ENCODE assay signal across 30 cellular contexts in the genomic region with DNA sequence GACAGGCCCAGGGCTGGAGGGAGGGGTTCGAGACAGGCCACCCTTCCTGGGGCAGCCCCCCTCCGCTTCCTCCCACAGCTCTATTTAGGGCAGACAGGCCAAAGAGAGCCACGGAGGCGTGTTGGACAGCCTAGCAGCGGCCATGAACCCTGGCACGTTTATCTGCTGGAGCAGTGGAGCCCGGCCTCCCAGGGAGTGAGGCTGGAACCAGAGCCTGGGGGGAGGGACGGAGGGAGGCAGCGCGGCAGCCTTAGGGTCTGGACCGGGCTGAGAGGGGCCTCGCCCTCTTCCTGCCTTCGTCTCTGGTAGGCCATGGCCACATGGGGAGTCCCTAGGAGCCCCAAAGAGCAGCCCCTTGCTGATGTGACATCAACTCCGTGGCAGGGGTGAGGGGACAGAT. TPM values are rescaled to one million over a fixed set of nuclear protein-coding genes. Genes with fewer than 3 reads are reported as not detected.
"Had no signal": no experiment of that assay in that cellular context is flagged by ENCODE, and none has a peak within 500 bp of the region (broad histone marks: within the 10 kb centered on the region; RNA-seq: fewer than 3 reads in every experiment).

No MANE protein-coding gene starts in this region.

- H3K36me3 Mint-ChIP-seq: activated CD8-positive, alpha-beta memory T cell treated with anti-CD3 and anti-CD28 coated beads, Interleukin-2, amount 10 ng/mL, durations not matched to agents 7 days and 5 days; activated naive CD4-positive, alpha-beta T cell treated with anti-CD3 and anti-CD28 coated beads, Interleukin-2, amount 50 U/mL, for 24 hours; brain; naive thymus-derived CD4-positive, alpha-beta T cell had no signal

- H3K4me1 Mint-ChIP-seq: activated CD4-positive, alpha-beta T cell treated with anti-CD3 and anti-CD28 coated beads, Interleukin-2, amount 10 ng/mL, durations not matched to agents 7 days and 5 days; activated CD8-positive, alpha-beta memory T cell treated with anti-CD3 and anti-CD28 coated beads, Interleukin-2, amount 10 ng/mL, durations not matched to agents 7 days and 5 days had no signal

- H3K4me3 ChIP-seq: hepatocyte, lung, tibial nerve had no signal

- H3K36me3 ChIP-seq: tibial nerve had no signal

- FAIRE-seq: endometrium had no signal

- H2AFZ ChIP-seq: hepatocyte had no signal

- DNase-seq: activated CD4-positive, alpha-beta T cell treated with anti-CD3 and anti-CD28 coated beads, Interleukin-2, amount 10 ng/mL, durations not matched to agents 7 days and 5 days; activated CD8-positive, alpha-beta memory T cell treated with anti-CD3 and anti-CD28 coated beads, Interleukin-2, amount 10 ng/mL, durations not matched to agents 7 days and 5 days; activated CD8-positive, alpha-beta T cell treated with anti-CD3 and anti-CD28 coated beads for 36 hours; activated gamma-delta T cell treated with Interleukin-2 at 50 U/mL for 16 hours; activated T-cell treated with anti-CD3 and anti-CD28 coated beads for 4 hours; effector CD4-positive, alpha-beta T cell; erythroblast; foreskin keratinocyte; naive thymus-derived CD4-positive, alpha-beta T cell; stimulated activated CD4-positive, alpha-beta T cell treated with anti-CD3 and anti-CD28 coated beads, Interleukin-12 subunit alpha, Interleukin-12 subunit beta, amount 100 ng/mL, for 4 hours; stimulated activated CD4-positive, alpha-beta T cell treated with anti-CD3 and anti-CD28 coated beads, Interleukin-4, amount 100 ng/mL, for 4 hours had no signal

- H3K79me2 ChIP-seq: hepatocyte had no signal

- H3K4me2 ChIP-seq: hepatocyte had no signal

- H3K4me3 Mint-ChIP-seq: activated CD4-positive, alpha-beta T cell treated with anti-CD3 and anti-CD28 coated beads, Interleukin-2, amount 10 ng/mL, durations not matched to agents 7 days and 5 days; activated CD8-positive, alpha-beta memory T cell treated with anti-CD3 and anti-CD28 coated beads, Interleukin-2, amount 10 ng/mL, durations not matched to agents 7 days and 5 days; activated CD8-positive, alpha-beta T cell treated with anti-CD3 and anti-CD28 coated beads for 36 hours; activated naive CD4-positive, alpha-beta T cell treated with anti-CD3 and anti-CD28 coated beads, Interleukin-2, amount 50 U/mL, for 24 hours; activated T-helper 1 cell treated with anti-CD3 and anti-CD28 coated beads, Interleukin-12 subunit alpha, Interleukin-12 subunit beta, Interleukin-2, Interleukin-4 antibody, amounts not matched to agents 30 ng/mL and 10 ng/mL and 1 ng/mL, durations not matched to agents 14 hours and 24 hours and 36 hours; dendritic cell treated with granulocyte-macrophage colony-stimulating factor and Interleukin-4, amounts not matched to agents 40 ng/mL and 50 ng/mL, for 4 days; neural crest cell; stimulated activated naive CD8-positive, alpha-beta T cell treated with anti-CD3 and anti-CD28 coated beads, Interleukin-15, Interleukin-2, amounts not matched to agents 100 ng/mL and 50 ng/mL, for 24 hours had no signal

- H3K9me3 ChIP-seq: tibial nerve had no signal

- H3K9me3 Mint-ChIP-seq: activated CD4-positive, alpha-beta T cell treated with anti-CD3 and anti-CD28 coated beads, Interleukin-2, amount 10 ng/mL, durations not matched to agents 7 days and 5 days; activated CD8-positive, alpha-beta T cell treated with anti-CD3 and anti-CD28 coated beads for 36 hours; activated naive CD4-positive, alpha-beta T cell treated with anti-CD3 and anti-CD28 coated beads, Interleukin-2, amount 50 U/mL, for 24 hours; activated T-helper 1 cell treated with anti-CD3 and anti-CD28 coated beads, Interleukin-12 subunit alpha, Interleukin-12 subunit beta, Interleukin-2, Interleukin-4 antibody, amounts not matched to agents 30 ng/mL and 10 ng/mL and 1 ng/mL, durations not matched to agents 14 hours and 24 hours and 36 hours; brain; dendritic cell treated with granulocyte-macrophage colony-stimulating factor and Interleukin-4, amounts not matched to agents 40 ng/mL and 50 ng/mL, for 4 days; neural crest cell; stimulated activated naive CD8-positive, alpha-beta T cell treated with anti-CD3 and anti-CD28 coated beads, Interleukin-15, Interleukin-2, amounts not matched to agents 100 ng/mL and 50 ng/mL, for 24 hours had no signal

- H3K27ac Mint-ChIP-seq: activated CD4-positive, alpha-beta T cell treated with anti-CD3 and anti-CD28 coated beads, Interleukin-2, amount 10 ng/mL, durations not matched to agents 7 days and 5 days; activated CD8-positive, alpha-beta memory T cell treated with anti-CD3 and anti-CD28 coated beads, Interleukin-2, amount 10 ng/mL, durations not matched to agents 7 days and 5 days; activated CD8-positive, alpha-beta T cell treated with anti-CD3 and anti-CD28 coated beads for 36 hours; activated naive CD4-positive, alpha-beta T cell treated with anti-CD3 and anti-CD28 coated beads, Interleukin-2, amount 50 U/mL, for 24 hours; activated T-helper 1 cell treated with anti-CD3 and anti-CD28 coated beads, Interleukin-12 subunit alpha, Interleukin-12 subunit beta, Interleukin-2, Interleukin-4 antibody, amounts not matched to agents 30 ng/mL and 10 ng/mL and 1 ng/mL, durations not matched to agents 14 hours and 24 hours and 36 hours; dendritic cell treated with granulocyte-macrophage colony-stimulating factor and Interleukin-4, amounts not matched to agents 40 ng/mL and 50 ng/mL, for 4 days; naive thymus-derived CD4-positive, alpha-beta T cell; stimulated activated naive CD8-positive, alpha-beta T cell treated with anti-CD3 and anti-CD28 coated beads, Interleukin-15, Interleukin-2, amounts not matched to agents 100 ng/mL and 50 ng/mL, for 24 hours had no signal

- ATAC-seq: activated CD4-positive, CD25-positive, alpha-beta regulatory T cell treated with anti-CD3 and anti-CD28 coated beads, Interleukin-2, amount 50 U/mL, for 24 hours; activated CD8-positive, alpha-beta memory T cell treated with anti-CD3 and anti-CD28 coated beads, Interleukin-2, amount 10 ng/mL, durations not matched to agents 7 days and 5 days; activated CD8-positive, alpha-beta T cell treated with anti-CD3 and anti-CD28 coated beads for 36 hours; foreskin keratinocyte; naive thymus-derived CD4-positive, alpha-beta T cell had no signal

- H3K27ac ChIP-seq: foreskin keratinocyte, hepatocyte, tibial nerve, VCaP had no signal

- H3K4me1 ChIP-seq: foreskin keratinocyte had no signal

RNA-seq across cellular contexts. Expression of a gene that starts 17.1 kb away (rescaled TPM):
- total RNA-seq: activated CD4-positive, alpha-beta T cell treated with anti-CD3 and anti-CD28 coated beads, Interleukin-2, amount 10 ng/mL, durations not matched to agents 7 days and 5 days; activated CD8-positive, alpha-beta memory T cell treated with anti-CD3 and anti-CD28 coated beads, Interleukin-2, amount 10 ng/mL, durations not matched to agents 7 days and 5 days; activated CD8-positive, alpha-beta T cell treated with anti-CD3 and anti-CD28 coated beads for 36 hours; activated T-helper 1 cell treated with anti-CD3 and anti-CD28 coated beads, Interleukin-12 subunit alpha, Interleukin-12 subunit beta, Interleukin-2, Interleukin-4 antibody, amounts not matched to agents 30 ng/mL and 10 ng/mL and 1 ng/mL, durations not matched to agents 14 hours and 24 hours and 36 hours; aorta; cardiac septum; foreskin keratinocyte; hepatocyte; lung; naive thymus-derived CD4-positive, alpha-beta T cell; omental fat pad; renal cortical epithelial cell; skeletal muscle tissue; T-helper 2 cell treated with Interferon-gamma antibody and Interleukin-4, amounts not matched to agents 100 ng/mL and 5 ng/mL, for 36 hours; tibial nerve; urinary bladder had no signal
- polyA plus RNA-seq: aorta; foreskin keratinocyte; hepatocyte; lung; naive thymus-derived CD4-positive, alpha-beta T cell; urinary bladder had no signal
